9 cellular contexts compared by ENCODE assay signal in genomic region chr5:134070648-134070978, GRCh38. TPM values are rescaled to one million over a fixed set of nuclear protein-coding genes. Genes with fewer than 3 reads are reported as not detected.
DNase-seq lines count a peak whose midpoint lies in the region; ATAC-seq, FAIRE-seq and TF ChIP-seq lines count a peak whose summit lies in the region.
"Had no signal": no experiment of that assay in that cellular context is flagged by ENCODE, and none has a peak within 500 bp of the region (broad histone marks: within the 10 kb centered on the region; RNA-seq: fewer than 3 reads in every experiment).

No MANE protein-coding gene starts in this region.

- peak in 1 of 2 donors; percentile 60 for DNase-seq in cardiac muscle cell (ENCODE audit: low read depth in 1 of 2, low spot score in 1 of 2)
- DNase-seq in cardiac septum (ENCODE audit: low spot score): no peak
- DNase-seq in K562 (ENCODE audit: extremely low read depth in 1 of 4, low spot score in 3 of 4): no peak
- no peak for DNase-seq in left lung
- DNase-seq in tibial artery: no peak
- no peak for DNase-seq in COLO668 (lab: John Stamatoyannopoulos, UW; ENCODE audit: unreplicated experiment)
- no peak for DNase-seq in NCI-H1105 treated with DMSO at 0.1 percent for 48 hours (lab: John Stamatoyannopoulos, UW)
- DNase-seq in erythroblast (lab: John Stamatoyannopoulos, UW): no peak

- TF ChIP-seq EP300 in K562 (IDR thresholded peaks at IDR 0.05; ENCODE audit: low read length): no peak

- H3K4me2 ChIP-seq in K562 (ENCODE audit: insufficient read depth, low read length): no peak overlapping the region; the same call in 1 of the 2 replicates

- H2AFZ ChIP-seq in K562 (ENCODE audit: low read depth, low read length): no peak overlapping the region

- no TSS peak for BruUV-seq in K562 (replicated peaks; lab: Mats Ljungman, UMichigan)

- CTCF ChIA-PET in K562 (lab: Yijun Ruan, JAX; ENCODE audit: low intra/inter-chr PET ratio): no interaction called here

- H3K36me3 ChIP-seq in cardiac muscle cell (no peaks in the 10 kb centered on the region), K562 (ENCODE audit: control insufficient read depth, insufficient read depth, low read length) (no peaks in the 10 kb centered on the region), left lung (no peaks in the 10 kb centered on the region), tibial artery (no peaks in the 10 kb centered on the region)

- no peak overlapping the region for H3K9ac ChIP-seq in K562 (ENCODE audit: insufficient read depth in 1 of 2, low read depth in 2 of 2, low read length in 2 of 2)

- in situ Hi-C loops in K562 (cut with MboI): no loop called here

- no peaks in the 10 kb centered on the region for H3K79me2 ChIP-seq in K562 (ENCODE audit: control insufficient read depth, insufficient read depth, low read length)

- TF ChIP-seq CTCF in cardiac muscle cell (IDR thresholded peaks at IDR 0.05; ENCODE audit: low read depth, low read length) (peak; percentile 11), K562 (IDR thresholded peaks at IDR 0.05 in 2 of 3, conservative IDR thresholded peaks at IDR 0.05 in 1 of 3; ENCODE audit: insufficient read depth in 2 of 3, low read depth in 1 of 3, low read length in 3 of 3) (no peak), left lung (IDR thresholded peaks at IDR 0.05) (no peak), tibial artery (IDR thresholded peaks at IDR 0.05) (no peak)

- H3K27me3 ChIP-seq in cardiac muscle cell (no peaks in the 10 kb centered on the region), K562 (ENCODE audit: control insufficient read depth in 2 of 2, insufficient read depth in 2 of 2, low read length in 2 of 2) (peaks cover 32 to 57% of the 10 kb centered on the region in 2 experiments), left lung (peaks cover 17 to 46% of the 10 kb centered on the region in 2 donors), tibial artery (peaks cover 0 to 19% of the 10 kb centered on the region in 2 donors)

- H3K9me3 ChIP-seq in cardiac muscle cell (ENCODE audit: low read depth): no peaks in the 10 kb centered on the region
- H3K9me3 ChIP-seq in K562 (replicated peaks; ENCODE audit: control insufficient read depth, insufficient read depth, low read depth, low read length): no peaks in the 10 kb centered on the region
- H3K9me3 ChIP-seq in left lung: no peaks in the 10 kb centered on the region
- H3K9me3 ChIP-seq in tibial artery: no peaks in the 10 kb centered on the region

- 7% methylated on average over 9 of the region's 9 CpGs for WGBS in K562 (ENCODE audit: insufficient coverage, low coverage, missing lambda C conversion rate)

- H3K27ac ChIP-seq in cardiac muscle cell (no peak overlapping the region), K562 (ENCODE audit: extremely low read depth, low read depth, low read length) (no peak overlapping the region), left lung (no peak overlapping the region), tibial artery (no peak overlapping the region)

- peak overlapping the region; percentile 10 for H3K4me3 ChIP-seq in cardiac muscle cell
- H3K4me3 ChIP-seq in K562: no peak overlapping the region
- peak overlapping the region; percentile 3 to 18 for H3K4me3 ChIP-seq in left lung
- peak overlapping the region; percentile 26 to 35 for H3K4me3 ChIP-seq in tibial artery

- no peak for FAIRE-seq in K562 (lab: Jason Lieb, UNC)
- FAIRE-seq: D721Med had no signal

- POLR2A ChIA-PET in K562 (lab: Yijun Ruan, JAX): no interaction called here

- H3K4me1 ChIP-seq in cardiac muscle cell (ENCODE audit: low read depth): no peaks in the 10 kb centered on the region
- peaks cover 0 to 10% of the 10 kb centered on the region in 2 experiments; a peak in 2 of 5 replicates for H3K4me1 ChIP-seq in K562 (replicated peaks in 1 of 2; ENCODE audit: control insufficient read depth in 2 of 2, insufficient read depth in 2 of 2, low read length in 2 of 2)
- peaks cover 0 to 11% of the 10 kb centered on the region in 2 donors for H3K4me1 ChIP-seq in left lung
- peaks cover 0 to 10% (median 9%) of the 10 kb centered on the region in 4 donors for H3K4me1 ChIP-seq in tibial artery

- ATAC-seq in K562: no peak
- no peak for ATAC-seq in left lung

- no peak for TF ChIP-seq POLR2A in K562 (conservative IDR thresholded peaks at IDR 0.05)
- TF ChIP-seq POLR2A in erythroblast (IDR thresholded peaks at IDR 0.05; ENCODE audit: low read length): no peak

- H4K20me1 ChIP-seq in K562 (replicated peaks; ENCODE audit: control insufficient read depth, insufficient read depth, low read length): no peaks in the 10 kb centered on the region

- TF ChIP-seq RAD21 in K562 (CRISPR knock-in tag; conservative IDR thresholded peaks at IDR 0.05 in 1 of 2, IDR thresholded peaks at IDR 0.05 in 1 of 2): no peak

- intact Hi-C loops in cardiac septum (cut with DNase I): no loop called here
- intact Hi-C loops in K562 (cut with micrococcal nuclease): no loop called here
- intact Hi-C loops in left lung (cut with DNase I): no loop called here
- intact Hi-C loops in tibial artery (cut with DNase I; ENCODE audit: low total_unique reads): no loop called here

- H3K9me1 ChIP-seq in K562 (ENCODE audit: control insufficient read depth, insufficient read depth, low read length): no peaks in the 10 kb centered on the region

TF ChIP-seq in K562, 482 proteins besides CTCF, POLR2A, EP300 and RAD21:
- TF ChIP-seq DNMT1 (IDR thresholded peaks at IDR 0.05): no peak
- TF ChIP-seq CREB3 (tag; conservative IDR thresholded peaks at IDR 0.05; ENCODE audit: low read depth): no peak
- TF ChIP-seq ARID3B (CRISPR knock-in tag; IDR thresholded peaks at IDR 0.05; ENCODE audit: borderline replicate concordance): no peak
- TF ChIP-seq POLR2AphosphoS2 (IDR thresholded peaks at IDR 0.05; ENCODE audit: low read length): no peak
- TF ChIP-seq RBM22 (IDR thresholded peaks at IDR 0.05; ENCODE audit: low read depth, low read length, poor library complexity, severe bottlenecking): no peak
- TF ChIP-seq CCNT2 (IDR thresholded peaks at IDR 0.05; ENCODE audit: borderline replicate concordance, extremely low read depth, insufficient read length, low read depth, low read length): no peak
- TF ChIP-seq ZFX (CRISPR knock-in tag; IDR thresholded peaks at IDR 0.05): no peak
- 0 out of 2 replicates have a peak, but pooled peaks have one; percentile 23 for TF ChIP-seq ZNF764 (CRISPR knock-in tag; IDR thresholded peaks at IDR 0.05; ENCODE audit: low read depth)
TF ChIP-seq in K562: peak in this region for 1.

RNA-seq across cellular contexts. Expression of gene TCF7, which starts 43.9 kb away (rescaled TPM):
- total RNA-seq in cardiac muscle cell (12.7 and 28.9 TPM in 2 replicates), cardiac septum (2.2 TPM), K562 (2014; rRNA removed) (5.8 TPM in 2 replicates), K562 (2014; rRNA removed; fragmentation: Illumina TruSeq; extraction: Trizol) (3.4 TPM in 2 replicates), K562 (2015; rRNA removed; fragmentation: Illumina TruSeq; extraction: Trizol) (3.1 and 3.2 TPM in 2 replicates), K562 (2021) (10.3 and 12.6 TPM in 2 replicates), left lung (1 to 10 TPM; 4.8 to 5.1 TPM)
- polyA plus RNA-seq in cardiac muscle cell (6.8 and 12.0 TPM in 2 replicates), K562 (2011; rRNA removed) (3.2 and 4.2 TPM in 2 replicates), K562 (2014; fragmentation: Illumina TruSeq; extraction: Trizol) (14.4 and 14.9 TPM in 2 replicates), K562 (2014; fragmentation: Nextera tagmentation; extraction: Ambion mirVana) (1 to 10 TPM; 1.6 to 2.0 TPM), K562 (2014; rRNA removed) (5.4 and 5.8 TPM in 2 replicates)
- total RNA-seq in K562 (2011; cell fraction: chromatin; rRNA removed; ENCODE audit: low replicate concordance): 22.7 and 54.2 TPM in 2 replicates
- total RNA-seq in K562 (2011; cell fraction: nucleolus; rRNA removed): 20.5 and 24.5 TPM in 2 replicates
- 24.3 and 38.9 TPM in 2 replicates for total RNA-seq in K562 (2011; cell fraction: nucleoplasm; rRNA removed)
- polyA plus RNA-seq in K562 (2011; cell fraction: cytosol; rRNA removed): 2.6 and 5.4 TPM in 2 replicates
- 4.1 and 11.1 TPM in 2 replicates for polyA plus RNA-seq in K562 (2011; cell fraction: nucleus; rRNA removed)
- polyA plus RNA-seq in K562 (2012): 8.3 and 8.9 TPM in 2 replicates
- 5.5 and 7.4 TPM in 2 replicates for polyA minus RNA-seq in K562 (2011; rRNA and poly(A)+ RNA removed)
- 5.3 and 9.5 TPM in 2 replicates for polyA minus RNA-seq in K562 (2011; cell fraction: cytosol; rRNA and poly(A)+ RNA removed)
- 8.3 and 13.5 TPM in 2 replicates for polyA minus RNA-seq in K562 (2011; cell fraction: nucleus; rRNA and poly(A)+ RNA removed)
